ENCODE assay signal across 8 cellular contexts in genomic region chr17:81509687-81510523, GRCh38. TPM values are rescaled to one million over a fixed set of nuclear protein-coding genes. Genes with fewer than 3 reads are reported as not detected.
DNase-seq lines count a peak whose midpoint lies in the region; ATAC-seq and TF ChIP-seq lines count a peak whose summit lies in the region.

No MANE protein-coding gene starts in this region.

- no CpG with 5 or more reads among the region's 19 CpGs for WGBS in mesendoderm (ENCODE audit: extremely low coverage, insufficient coverage, low lambda C conversion rate)
- WGBS in upper lobe of left lung, 2 donors, result 4 to 6% methylated on average over 17 to 19 of the region's 19 CpGs

- peak overlapping the region; percentile 93 for H3K4me3 ChIP-seq in DOHH2 (ENCODE audit: low read length)
- peak overlapping the region; percentile 99 for H3K4me3 ChIP-seq in OCI-LY3 (ENCODE audit: low read length)
- peak overlapping the region; percentile 79 to 98 (median 92) for H3K4me3 ChIP-seq in breast epithelium
- H3K4me3 ChIP-seq in mesendoderm (ENCODE audit: low read length), result peak overlapping the region; percentile 98
- peak overlapping the region; percentile 69 to 92 (median 82) for H3K4me3 ChIP-seq in upper lobe of left lung

- ATAC-seq in upper lobe of left lung (ENCODE audit: low FRiP score in 2 of 2) (no peak), GM18909 (IDR thresholded peaks at IDR 0.05; ENCODE audit: poor library complexity, unreplicated experiment) (no peak), GM21360 (IDR thresholded peaks at IDR 0.05; ENCODE audit: unreplicated experiment) (no peak)

- H3K9me3 ChIP-seq in DOHH2 (ENCODE audit: control insufficient read depth, insufficient read depth, low read length), result no peaks in the 10 kb centered on the region
- H3K9me3 ChIP-seq in OCI-LY3 (ENCODE audit: insufficient read depth, low read length), result no peaks in the 10 kb centered on the region
- H3K9me3 ChIP-seq in breast epithelium, result no peaks in the 10 kb centered on the region
- no peaks in the 10 kb centered on the region for H3K9me3 ChIP-seq in upper lobe of left lung

- TF ChIP-seq POLR2A in breast epithelium (IDR thresholded peaks at IDR 0.05), result no peak
- TF ChIP-seq POLR2A in upper lobe of left lung (IDR thresholded peaks at IDR 0.05), result no peak

- H3K79me2 ChIP-seq in DOHH2 (ENCODE audit: control insufficient read depth, low read length) (peaks cover 40% of the 10 kb centered on the region), OCI-LY3 (ENCODE audit: low read length) (peaks cover 30% of the 10 kb centered on the region), mesendoderm (ENCODE audit: control insufficient read depth, insufficient read depth, low read length) (peaks cover 36% of the 10 kb centered on the region)

- H4K5ac ChIP-seq in mesendoderm (ENCODE audit: low read length), result no peak overlapping the region

- peak overlapping the region; percentile 94; the same call in 1 of the 2 replicates for H3K9ac ChIP-seq in OCI-LY3 (ENCODE audit: low read length)
- peak overlapping the region; percentile 81 for H3K9ac ChIP-seq in mesendoderm (ENCODE audit: low read length)

- no peak overlapping the region for H4K8ac ChIP-seq in mesendoderm (ENCODE audit: low read depth, low read length)

- H3K4me2 ChIP-seq in DOHH2 (ENCODE audit: low read length), result peak overlapping the region; percentile 91
- peak overlapping the region; percentile 96 for H3K4me2 ChIP-seq in OCI-LY3 (ENCODE audit: low read length)
- H3K4me2 ChIP-seq in mesendoderm (ENCODE audit: low read length), result peak overlapping the region; percentile 59

- H3K36me3 ChIP-seq in DOHH2 (ENCODE audit: control insufficient read depth, low read length), result peaks cover 43% of the 10 kb centered on the region
- H3K36me3 ChIP-seq in OCI-LY3 (replicated peaks; ENCODE audit: low read depth, low read length), result peaks cover 40% of the 10 kb centered on the region
- H3K36me3 ChIP-seq in breast epithelium, result no peaks in the 10 kb centered on the region
- peaks cover 23% of the 10 kb centered on the region for H3K36me3 ChIP-seq in mesendoderm (ENCODE audit: control insufficient read depth, insufficient read depth, low read length)
- peaks cover 8 to 41% (median 24%) of the 10 kb centered on the region in 4 donors for H3K36me3 ChIP-seq in upper lobe of left lung

- H3K27ac ChIP-seq in DOHH2 (ENCODE audit: low read depth, low read length) (peak overlapping the region; percentile 85), OCI-LY3 (ENCODE audit: low read length) (0 out of 2 replicates have a peak overlapping the region, but pooled peaks have one; percentile 14), breast epithelium (peak overlapping the region; percentile 98 to 99), mesendoderm (ENCODE audit: low read depth, low read length) (no peak overlapping the region), upper lobe of left lung (peak overlapping the region; percentile 41 to 100 (median 95))

- peaks cover 61% of the 10 kb centered on the region for H3F3A ChIP-seq in DOHH2 (ENCODE audit: control insufficient read depth, insufficient read depth)

- H3K4me1 ChIP-seq in DOHH2 (ENCODE audit: control insufficient read depth, low read length) (peaks cover 39% of the 10 kb centered on the region), OCI-LY3 (ENCODE audit: low read length) (peaks cover 23% of the 10 kb centered on the region), breast epithelium (no peaks in the 10 kb centered on the region), mesendoderm (ENCODE audit: control insufficient read depth, low read depth, low read length) (no peaks in the 10 kb centered on the region), upper lobe of left lung (peaks cover 17 to 46% (median 31%) of the 10 kb centered on the region in 4 donors)

- no peak for DNase-seq in breast epithelium (ENCODE audit: low spot score in 2 of 2)
- no peak for DNase-seq in mesendoderm
- no peak for DNase-seq in upper lobe of left lung
- no peak for DNase-seq in NCI-H2227 (lab: John Stamatoyannopoulos, UW; ENCODE audit: unreplicated experiment)

- no peak overlapping the region for H2BK5ac ChIP-seq in mesendoderm (ENCODE audit: low read length)

- H2AFZ ChIP-seq in OCI-LY3 (ENCODE audit: low read depth, low read length), result no peak overlapping the region

- no peak overlapping the region for H3K23ac ChIP-seq in mesendoderm (ENCODE audit: low read length)

- no peak overlapping the region for H2BK15ac ChIP-seq in mesendoderm (replicated peaks; ENCODE audit: low read depth)

- no peaks in the 10 kb centered on the region for H3K9me2 ChIP-seq in DOHH2 (replicated peaks; ENCODE audit: control insufficient read depth, low read length)

- peak overlapping the region; percentile 98 for H3K56ac ChIP-seq in mesendoderm (ENCODE audit: low read length)

- TF ChIP-seq EP300 in upper lobe of left lung (IDR thresholded peaks at IDR 0.05), result no peak

- H2BK120ac ChIP-seq in mesendoderm (ENCODE audit: low read depth, low read length), result no peak overlapping the region

- H3K27me3 ChIP-seq in DOHH2 (ENCODE audit: control insufficient read depth, low read length) (no peaks in the 10 kb centered on the region), OCI-LY3 (ENCODE audit: low read depth, low read length) (no peaks in the 10 kb centered on the region), breast epithelium (no peaks in the 10 kb centered on the region), mesendoderm (ENCODE audit: insufficient read depth, low read length, poor library complexity) (no peaks in the 10 kb centered on the region), upper lobe of left lung (no peaks in the 10 kb centered on the region)

- no peak overlapping the region for H3K18ac ChIP-seq in mesendoderm (ENCODE audit: low read length)

- H3K4ac ChIP-seq in mesendoderm (ENCODE audit: low read depth, low read length), result no peak overlapping the region

- H4K20me1 ChIP-seq in DOHH2 (ENCODE audit: control insufficient read depth, insufficient read depth, low read depth, low read length) (peaks cover 31% of the 10 kb centered on the region), OCI-LY3 (ENCODE audit: insufficient read depth, low read length) (peaks cover 38% of the 10 kb centered on the region)

- TF ChIP-seq CTCF in DOHH2 (IDR thresholded peaks at IDR 0.05; ENCODE audit: low read depth, low read length, poor library complexity, severe bottlenecking) (no peak), OCI-LY3 (IDR thresholded peaks at IDR 0.05; ENCODE audit: low read depth, low read length) (no peak), breast epithelium (IDR thresholded peaks at IDR 0.05) (no peak), upper lobe of left lung (IDR thresholded peaks at IDR 0.05) (no peak)

- H3K79me1 ChIP-seq in mesendoderm (ENCODE audit: low read length), result peaks cover 2% of the 10 kb centered on the region

- H2AK5ac ChIP-seq in mesendoderm (ENCODE audit: low read length), result no peak overlapping the region

- intact Hi-C loops in breast epithelium (cut with DNase I; ENCODE audit: low total_unique reads), result loop anchor here (1.0 kb wide), 1 partner anchor 168 kb away; no protein-coding TSS in a partner anchor

RNA-seq across cellular contexts. Expression of gene ACTG1, which starts 2.7 kb away (rescaled TPM):
- total RNA-seq in breast epithelium, result 1,000 to 10,000 TPM; 2,222 to 2,764 (median 2,750) TPM
- polyA plus RNA-seq in mesendoderm (2013, experiment 1 of 2), result 9,422 TPM
- 9,613 TPM for polyA plus RNA-seq in mesendoderm (2013, experiment 2 of 2)
- 1,000 to 10,000 TPM in 5 of 6 donors, 100 to 1,000 TPM in 1; 902 to 3,864 (median 2,097) TPM for total RNA-seq in upper lobe of left lung

RNA-seq across cellular contexts. Expression of gene FSCN2, which starts 18.3 kb away (rescaled TPM):
- 1 to 10 TPM in 2 of 3 donors, under 1 TPM in 1; 0.48 to 3.2 (median 1.6) TPM for total RNA-seq in breast epithelium
- polyA plus RNA-seq in mesendoderm (2013, experiment 1 of 2), result not detected
- polyA plus RNA-seq in mesendoderm (2013, experiment 2 of 2), result not detected
- 10 to 100 TPM in 1 of 6 donors, 1 to 10 TPM in 5; 2.7 to 37.7 (median 3.9) TPM for total RNA-seq in upper lobe of left lung

RNA-seq across cellular contexts. Expression of gene FAAP100, which starts 42.2 kb away (rescaled TPM):
- total RNA-seq in breast epithelium (10 to 100 TPM; 13.0 to 23.1 (median 20.6) TPM), upper lobe of left lung (10 to 100 TPM; 22.0 to 70.2 (median 32.5) TPM)
- polyA plus RNA-seq in mesendoderm (2013, experiment 1 of 2), result 14.4 TPM
- 14.8 TPM for polyA plus RNA-seq in mesendoderm (2013, experiment 2 of 2)
